16 cellular contexts compared by ENCODE assay signal in the genomic region with DNA sequence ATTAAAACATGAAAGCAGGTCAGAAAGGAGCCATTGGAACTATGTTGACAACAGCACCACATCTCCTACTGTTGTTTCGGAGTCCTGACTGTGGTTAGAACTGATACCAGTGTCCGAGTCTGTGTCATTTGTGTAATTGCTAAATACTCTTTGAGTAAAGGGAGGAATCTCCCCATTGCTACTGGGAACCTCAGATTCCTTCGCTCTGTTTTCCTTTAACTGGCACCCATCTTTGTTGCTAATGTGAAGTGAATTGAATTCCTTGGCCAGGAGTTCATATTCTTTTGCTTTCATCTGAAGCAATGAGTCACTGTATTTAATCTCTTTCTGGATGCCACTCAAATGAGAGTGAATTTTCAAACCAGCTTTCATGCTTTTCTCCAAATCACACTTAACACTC. TPM values are rescaled to one million over a fixed set of nuclear protein-coding genes. Genes with fewer than 3 reads are reported as not detected.
DNase-seq lines count a peak whose midpoint lies in the region; ATAC-seq, FAIRE-seq and TF ChIP-seq lines count a peak whose summit lies in the region.
"Had no signal": no experiment of that assay in that cellular context is flagged by ENCODE, and none has a peak within 500 bp of the region (broad histone marks: within the 10 kb centered on the region; RNA-seq: fewer than 3 reads in every experiment).

No MANE protein-coding gene starts in this region.

- H3K36me3 ChIP-seq in astrocyte (ENCODE audit: insufficient read depth, low read length), result no peaks in the 10 kb centered on the region
- H3K36me3 ChIP-seq: neural progenitor cell had no signal

- H3K9me3 ChIP-seq in astrocyte (ENCODE audit: insufficient read depth, low read depth, low read length), result no peaks in the 10 kb centered on the region
- H3K9me3 ChIP-seq: A549 had no signal

- H3K4me1 Mint-ChIP-seq in astrocyte (ENCODE audit: low read depth, unreplicated experiment) (peaks cover 28% of the 10 kb centered on the region), osteocyte (ENCODE audit: unreplicated experiment) (peaks cover 2% of the 10 kb centered on the region)
- H3K4me1 Mint-ChIP-seq in natural killer cell treated with Interleukin-12 subunit alpha and Interleukin-12 subunit beta and Interleukin-15 and Interleukin-18, amount 100 ng/mL, for 72 hours (ENCODE audit: low read depth in 2 of 2), result no peaks in the 10 kb centered on the region
- H3K4me1 Mint-ChIP-seq: neural progenitor cell had no signal

- no peaks in the 10 kb centered on the region for H4K20me1 ChIP-seq in astrocyte (ENCODE audit: insufficient read depth, low read length)

- H3K79me2 ChIP-seq in astrocyte (ENCODE audit: insufficient read depth, low read length), result no peaks in the 10 kb centered on the region

- TF ChIP-seq CTCF in astrocyte (IDR thresholded peaks at IDR 0.05; ENCODE audit: insufficient read depth, low read depth, low read length) (no peak), foreskin keratinocyte (conservative IDR thresholded peaks at IDR 0.05) (no peak), osteocyte (IDR thresholded peaks at IDR 0.05) (no peak), GM10266 (IDR thresholded peaks at IDR 0.05; ENCODE audit: control insufficient read depth, insufficient read depth, low read depth, missing control alignments) (no peak)

- no peak for TF ChIP-seq POLR2A in GM18505 (IDR thresholded peaks at IDR 0.05; ENCODE audit: borderline replicate concordance, extremely low read depth, insufficient read depth, insufficient read length)

- H3K4me1 ChIP-seq in astrocyte (ENCODE audit: insufficient read depth, low read length), result peaks cover 20% of the 10 kb centered on the region
- peaks cover 23% of the 10 kb centered on the region for H3K4me1 ChIP-seq in foreskin keratinocyte
- H3K4me1 ChIP-seq: neural progenitor cell had no signal

- H2AFZ ChIP-seq in astrocyte (ENCODE audit: low read depth, low read length), result no peak overlapping the region

- FAIRE-seq in astrocyte (lab: Jason Lieb, UNC), result peak; percentile 84
- FAIRE-seq: A549, bronchial epithelial cell had no signal

- H3K27ac Mint-ChIP-seq in astrocyte (ENCODE audit: unreplicated experiment), result peak overlapping the region; percentile 43
- no peak overlapping the region for H3K27ac Mint-ChIP-seq in natural killer cell treated with Interleukin-12 subunit alpha and Interleukin-12 subunit beta and Interleukin-15 and Interleukin-18, amount 100 ng/mL, for 72 hours
- no peak overlapping the region for H3K27ac Mint-ChIP-seq in osteocyte (ENCODE audit: unreplicated experiment)
- H3K27ac Mint-ChIP-seq: activated CD8-positive, alpha-beta T cell treated with anti-CD3 and anti-CD28 coated beads, Interleukin-2, amount 10 ng/mL, durations not matched to agents 7 days and 5 days; neural progenitor cell had no signal

- peak; percentile 77 for DNase-seq in A172 (ENCODE audit: low spot score)
- DNase-seq in HCEC 1CT, result peak; percentile 57
- DNase-seq in astrocyte (ENCODE audit: low read depth), result peak; percentile 88
- peak in 1 of 2 donors; percentile 64 for DNase-seq in foreskin keratinocyte
- DNase-seq in natural killer cell treated with Interleukin-12 subunit alpha and Interleukin-12 subunit beta and Interleukin-15 and Interleukin-18, amount 100 ng/mL, for 72 hours (ENCODE audit: low spot score), result no peak
- DNase-seq in osteocyte (ENCODE audit: extremely low spot score, unreplicated experiment), result no peak
- no peak for DNase-seq in GM10266 (ENCODE audit: extremely low spot score)
- DNase-seq: activated CD8-positive, alpha-beta T cell treated with anti-CD3 and anti-CD28 coated beads, Interleukin-2, amount 10 ng/mL, durations not matched to agents 7 days and 5 days; activated gamma-delta T cell treated with Interleukin-2 at 50 U/mL for 16 hours; KBM-7 had no signal

- peak overlapping the region; percentile 3 for H3K4me3 Mint-ChIP-seq in astrocyte (ENCODE audit: unreplicated experiment)
- H3K4me3 Mint-ChIP-seq in natural killer cell treated with Interleukin-12 subunit alpha and Interleukin-12 subunit beta and Interleukin-15 and Interleukin-18, amount 100 ng/mL, for 72 hours, result no peak overlapping the region
- no peak overlapping the region for H3K4me3 Mint-ChIP-seq in osteocyte (ENCODE audit: unreplicated experiment)
- H3K4me3 Mint-ChIP-seq: activated CD8-positive, alpha-beta T cell treated with anti-CD3 and anti-CD28 coated beads, Interleukin-2, amount 10 ng/mL, durations not matched to agents 7 days and 5 days; neural progenitor cell had no signal

- peak overlapping the region; percentile 63 for H3K4me2 ChIP-seq in astrocyte (ENCODE audit: low read length)
- H3K4me2 ChIP-seq: A549, neural progenitor cell had no signal

- no peaks in the 10 kb centered on the region for H3K27me3 ChIP-seq in astrocyte (ENCODE audit: insufficient read depth, low read length)
- no peaks in the 10 kb centered on the region for H3K27me3 ChIP-seq in foreskin keratinocyte
- H3K27me3 ChIP-seq: neural progenitor cell had no signal

- H3K9me3 Mint-ChIP-seq in astrocyte (ENCODE audit: unreplicated experiment) (no peaks in the 10 kb centered on the region), osteocyte (ENCODE audit: unreplicated experiment) (no peaks in the 10 kb centered on the region)
- H3K9me3 Mint-ChIP-seq in natural killer cell treated with Interleukin-12 subunit alpha and Interleukin-12 subunit beta and Interleukin-15 and Interleukin-18, amount 100 ng/mL, for 72 hours, result no peaks in the 10 kb centered on the region
- H3K9me3 Mint-ChIP-seq: neural progenitor cell had no signal

- H3K27me3 Mint-ChIP-seq in astrocyte (ENCODE audit: low read depth, unreplicated experiment) (no peaks in the 10 kb centered on the region), osteocyte (ENCODE audit: unreplicated experiment) (no peaks in the 10 kb centered on the region)
- no peaks in the 10 kb centered on the region for H3K27me3 Mint-ChIP-seq in natural killer cell treated with Interleukin-12 subunit alpha and Interleukin-12 subunit beta and Interleukin-15 and Interleukin-18, amount 100 ng/mL, for 72 hours

- H3K27ac ChIP-seq in astrocyte (ENCODE audit: low read depth, low read length) (peak overlapping the region; percentile 62), foreskin keratinocyte (peak overlapping the region; percentile 31)
- H3K27ac ChIP-seq: neural progenitor cell had no signal

- H3K9ac ChIP-seq in astrocyte (ENCODE audit: low read length), result no peak overlapping the region
- H3K9ac ChIP-seq: neural progenitor cell had no signal

- H3K36me3 Mint-ChIP-seq in astrocyte (ENCODE audit: low read depth, unreplicated experiment) (no peaks in the 10 kb centered on the region), osteocyte (ENCODE audit: unreplicated experiment) (no peaks in the 10 kb centered on the region)
- no peaks in the 10 kb centered on the region for H3K36me3 Mint-ChIP-seq in natural killer cell treated with Interleukin-12 subunit alpha and Interleukin-12 subunit beta and Interleukin-15 and Interleukin-18, amount 100 ng/mL, for 72 hours
- H3K36me3 Mint-ChIP-seq: neural progenitor cell had no signal

- peak overlapping the region; percentile 19 for H3K4me3 ChIP-seq in astrocyte (ENCODE audit: insufficient read depth, low read depth, low read length)
- H3K4me3 ChIP-seq: A549, lung, neural progenitor cell, SK-N-MC had no signal

- ATAC-seq in foreskin keratinocyte, result peak; percentile 81
- no peak for ATAC-seq in natural killer cell treated with Interleukin-12 subunit alpha and Interleukin-12 subunit beta and Interleukin-15 and Interleukin-18, amount 100 ng/mL, for 72 hours
- ATAC-seq in GM18505 (IDR thresholded peaks at IDR 0.05; ENCODE audit: unreplicated experiment), result no peak
- ATAC-seq: A549; activated CD8-positive, alpha-beta T cell treated with anti-CD3 and anti-CD28 coated beads, Interleukin-2, amount 10 ng/mL, durations not matched to agents 7 days and 5 days had no signal

RNA-seq across cellular contexts. Expression of gene RASSF9, which starts 31.5 kb away (rescaled TPM):
- total RNA-seq in A172 (2014; rRNA removed; shearing (Covaris generic)), result 0.74 and 1.4 TPM in 2 replicates
- total RNA-seq in astrocyte, result 0.62 and 0.68 TPM in 2 replicates
- total RNA-seq in foreskin keratinocyte, result 2.0 and 2.7 TPM in 2 replicates
- 0.51 and 0.74 TPM in 2 replicates for polyA plus RNA-seq in foreskin keratinocyte
- total RNA-seq in natural killer cell treated with Interleukin-12 subunit alpha and Interleukin-12 subunit beta and Interleukin-15 and Interleukin-18, amount 100 ng/mL, for 72 hours, result not detected
- total RNA-seq in osteocyte, result 0.16 TPM in 2 replicates
- total RNA-seq: activated CD8-positive, alpha-beta T cell treated with anti-CD3 and anti-CD28 coated beads, Interleukin-2, amount 10 ng/mL, durations not matched to agents 7 days and 5 days had no signal

Comparison
In these comparisons a context has a peak if more than half of its experiments do, and no peak if none do; other contexts are left out.
1. DNase-seq: peak in A172 (single experiment), HCEC 1CT (single experiment) and astrocyte (single experiment); none in natural killer cell treated with Interleukin-12 subunit alpha and Interleukin-12 subunit beta and Interleukin-15 and Interleukin-18, amount 100 ng/mL, for 72 hours (single experiment), osteocyte (single experiment) and GM10266 (single experiment).